ENCODE assay signal across 21 cellular contexts in genomic region chr3:188327433-188327832, GRCh38.
A peak's percentile ranks its signal among the peaks of the same experiment; 100 is the strongest.
DNase-seq lines count a peak whose midpoint lies in the region; ATAC-seq and TF ChIP-seq lines count a peak whose summit lies in the region.
"Had no signal": no experiment of that assay in that cellular context is flagged by ENCODE, and none has a peak within 500 bp of the region (broad histone marks: within the 10 kb centered on the region; RNA-seq: fewer than 3 reads in every experiment).

No MANE protein-coding gene starts in this region.

- no peak for TF ChIP-seq POLR2A in esophagus muscularis mucosa (IDR thresholded peaks at IDR 0.05; ENCODE audit: low read depth)

- peaks cover 44% of the 10 kb centered on the region for H3K4me1 Mint-ChIP-seq in activated naive CD8-positive, alpha-beta T cell treated with anti-CD3 and anti-CD28 coated beads for 36 hours

- ATAC-seq in Right ventricle myocardium superior (ENCODE audit: poor library complexity): peak; percentile 20
- ATAC-seq in Right ventricle myocardium inferior: no peak
- ATAC-seq in omental fat pad (ENCODE audit: low FRiP score): peak; percentile 25
- ATAC-seq: PC-3 had no signal

- no peak for TF ChIP-seq CTCF in esophagus muscularis mucosa (IDR thresholded peaks at IDR 0.05)
- TF ChIP-seq CTCF in omental fat pad (IDR thresholded peaks at IDR 0.05): no peak
- no peak for TF ChIP-seq CTCF in tibial artery (IDR thresholded peaks at IDR 0.05)

- 57% methylated on average over 2 of the region's 2 CpGs for WGBS in esophagus muscularis mucosa

- intact Hi-C loops in Right ventricle myocardium superior (cut with DNase I): no loop called here
- intact Hi-C loops in Right ventricle myocardium inferior (cut with DNase I): loop anchor here (5.0 kb wide), 1 partner anchor 35 kb away; no protein-coding TSS in a partner anchor
- intact Hi-C loops in esophagus muscularis mucosa (cut with DNase I): no loop called here
- intact Hi-C loops in tibial artery (cut with DNase I; ENCODE audit: low total_unique reads): no loop called here

- no peak overlapping the region for H3K4me3 Mint-ChIP-seq in activated naive CD8-positive, alpha-beta T cell treated with anti-CD3 and anti-CD28 coated beads for 36 hours
- H3K4me3 Mint-ChIP-seq: CD4-positive, alpha-beta T cell had no signal

- TF ChIP-seq EP300 in esophagus muscularis mucosa (IDR thresholded peaks at IDR 0.05): no peak

- peak overlapping the region; percentile 47 to 77 (median 74) for H3K27ac ChIP-seq in esophagus muscularis mucosa (replicated peaks in 1 of 4)
- peak overlapping the region; percentile 60 to 67 for H3K27ac ChIP-seq in tibial artery
- H3K27ac ChIP-seq: 22Rv1, BLaER1 had no signal

- H3K4me1 ChIP-seq in esophagus muscularis mucosa: peaks cover 19 to 99% (median 94%) of the 10 kb centered on the region in 4 donors
- H3K4me1 ChIP-seq in tibial artery: peaks cover 0 to 98% (median 34%) of the 10 kb centered on the region in 4 donors

- no peak overlapping the region for H3K27ac Mint-ChIP-seq in activated naive CD8-positive, alpha-beta T cell treated with anti-CD3 and anti-CD28 coated beads for 36 hours
- H3K27ac Mint-ChIP-seq: CD4-positive, alpha-beta T cell had no signal

- H3K9me3 ChIP-seq in esophagus muscularis mucosa: no peaks in the 10 kb centered on the region
- no peaks in the 10 kb centered on the region for H3K9me3 ChIP-seq in tibial artery
- H3K9me3 ChIP-seq: BLaER1 had no signal

- no peak overlapping the region for H3K4me3 ChIP-seq in esophagus muscularis mucosa
- no peak overlapping the region for H3K4me3 ChIP-seq in tibial artery
- H3K4me3 ChIP-seq: BLaER1 had no signal

- peaks cover 22% of the 10 kb centered on the region for H3K36me3 Mint-ChIP-seq in activated naive CD8-positive, alpha-beta T cell treated with anti-CD3 and anti-CD28 coated beads for 36 hours

- H3K27me3 ChIP-seq in esophagus muscularis mucosa (no peaks in the 10 kb centered on the region), tibial artery (no peaks in the 10 kb centered on the region)
- H3K27me3 ChIP-seq: BLaER1 had no signal

- H3K27me3 Mint-ChIP-seq in activated naive CD8-positive, alpha-beta T cell treated with anti-CD3 and anti-CD28 coated beads for 36 hours: no peaks in the 10 kb centered on the region
- H3K27me3 Mint-ChIP-seq: CD4-positive, alpha-beta T cell had no signal

- no peaks in the 10 kb centered on the region for H3K36me3 ChIP-seq in esophagus muscularis mucosa
- no peaks in the 10 kb centered on the region for H3K36me3 ChIP-seq in tibial artery
- H3K36me3 ChIP-seq: BLaER1 had no signal

- DNase-seq in Right ventricle myocardium superior (no peak), Right ventricle myocardium inferior (ENCODE audit: missing footprints) (no peak), esophagus muscularis mucosa (ENCODE audit: extremely low spot score) (no peak), omental fat pad (ENCODE audit: low spot score) (no peak), tibial artery (no peak), H4 (ENCODE audit: low spot score) (no peak), NCI-H1105 treated with DMSO at 0.1 percent for 48 hours (lab: John Stamatoyannopoulos, UW) (no peak)
- no peak for DNase-seq in activated naive CD8-positive, alpha-beta T cell treated with anti-CD3 and anti-CD28 coated beads for 36 hours
- DNase-seq: ACHN; CD4-positive, alpha-beta T cell; COR-L47; DMS79; Kasumi-1; NCI-H1417 treated with DMSO at 0.1 percent for 48 hours; NCI-H187; NCI-H446; NCI-H526; PC-3; SHP77 treated with DMSO at 0.1 percent for 48 hours had no signal

- peaks cover 5% of the 10 kb centered on the region for H3K9me3 Mint-ChIP-seq in activated naive CD8-positive, alpha-beta T cell treated with anti-CD3 and anti-CD28 coated beads for 36 hours
- H3K9me3 Mint-ChIP-seq: CD4-positive, alpha-beta T cell had no signal
